12 cellular contexts compared by ENCODE assay signal in the genomic region with DNA sequence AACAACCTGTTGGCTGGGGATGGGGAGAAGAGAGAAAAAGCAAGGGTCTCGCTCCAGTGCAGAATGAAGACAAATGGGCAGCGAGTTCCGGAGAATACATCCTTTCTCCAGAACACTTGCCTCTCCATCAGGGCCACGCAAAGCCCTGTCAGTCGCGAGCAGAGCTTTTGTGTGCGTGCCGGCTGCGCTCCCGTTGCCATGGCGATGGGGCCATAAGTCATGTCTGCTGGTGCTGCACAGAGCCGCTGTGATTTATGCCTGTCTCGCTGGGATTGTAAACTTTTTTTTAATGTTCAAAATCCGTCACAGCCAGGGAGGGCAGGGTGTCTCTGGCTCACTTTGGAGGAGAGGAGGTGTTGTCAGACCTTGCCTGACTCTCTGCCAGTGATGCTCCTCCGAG.
DNase-seq lines count a peak whose midpoint lies in the region; ATAC-seq and TF ChIP-seq lines count a peak whose summit lies in the region.
"Had no signal": no experiment of that assay in that cellular context is flagged by ENCODE, and none has a peak within 500 bp of the region (broad histone marks: within the 10 kb centered on the region; RNA-seq: fewer than 3 reads in every experiment).

No MANE protein-coding gene starts in this region.

- no peaks in the 10 kb centered on the region for H3K9me3 ChIP-seq in GM23248 (ENCODE audit: low read depth)
- H3K9me3 ChIP-seq in right lobe of liver = no peaks in the 10 kb centered on the region
- H3K9me3 ChIP-seq: upper lobe of left lung had no signal

- no peak overlapping the region for H3K4me3 ChIP-seq in GM23248
- H3K4me3 ChIP-seq in right lobe of liver = no peak overlapping the region
- H3K4me3 ChIP-seq: upper lobe of left lung had no signal

- H3K27me3 ChIP-seq in GM23248 (replicated peaks; ENCODE audit: insufficient read depth) (0 out of 2 replicates have a peak, but pooled peaks cover 4% of the 10 kb centered on the region), right lobe of liver (no peaks in the 10 kb centered on the region)
- H3K27me3 ChIP-seq: upper lobe of left lung had no signal

- no peak overlapping the region for H3K4me2 ChIP-seq in GM23248 (ENCODE audit: unreplicated experiment)

- H3K4me1 ChIP-seq in GM23248 (ENCODE audit: insufficient read depth) (no peaks in the 10 kb centered on the region), right lobe of liver (no peaks in the 10 kb centered on the region)
- H3K4me1 ChIP-seq: parathyroid adenoma, upper lobe of left lung had no signal

- TF ChIP-seq CTCF in right lobe of liver (IDR thresholded peaks at IDR 0.05) = no peak

- H3F3A ChIP-seq in GM23248 (ENCODE audit: insufficient read depth) = no peaks in the 10 kb centered on the region

- no peak overlapping the region for H2AFZ ChIP-seq in GM23248
- H2AFZ ChIP-seq: parathyroid adenoma had no signal

- H4K20me1 ChIP-seq in GM23248 (ENCODE audit: insufficient read depth) = no peaks in the 10 kb centered on the region

- ATAC-seq in GM21381 (IDR thresholded peaks at IDR 0.05; ENCODE audit: unreplicated experiment) (no peak), right lobe of liver (no peak)
- ATAC-seq: left lobe of liver had no signal

- H3K27ac ChIP-seq in GM23248 (no peak overlapping the region), right lobe of liver (no peak overlapping the region)
- H3K27ac ChIP-seq: parathyroid adenoma, upper lobe of left lung had no signal

- H3K9me2 ChIP-seq in GM23248 (ENCODE audit: insufficient read depth) = no peaks in the 10 kb centered on the region

- no peaks in the 10 kb centered on the region for H3K36me3 ChIP-seq in GM23248 (ENCODE audit: low read depth)
- no peaks in the 10 kb centered on the region for H3K36me3 ChIP-seq in right lobe of liver
- H3K36me3 ChIP-seq: upper lobe of left lung had no signal

- TF ChIP-seq POLR2A in right lobe of liver (IDR thresholded peaks at IDR 0.05) = no peak

- DNase-seq in COR-L47 (lab: John Stamatoyannopoulos, UW) (peak; percentile 76), GM23248 (peak; percentile 13), RPMI7951 (ENCODE audit: low read depth) (peak; percentile 59), medulla oblongata (ENCODE audit: extremely low spot score) (peak; percentile 40), SKM-1 treated with dmso at 0.1 percent for 144 hours (lab: John Stamatoyannopoulos, UW; ENCODE audit: unreplicated experiment) (no peak), right lobe of liver (no peak)
- DNase-seq in stimulated activated CD4-positive, alpha-beta T cell treated with anti-CD3 and anti-CD28 coated beads, Interleukin-4, amount 100 ng/mL, for 4 hours = no peak
- DNase-seq: NCI-H2107, upper lobe of left lung had no signal

- H3K79me2 ChIP-seq in GM23248 (ENCODE audit: insufficient read depth) = no peaks in the 10 kb centered on the region
- H3K79me2 ChIP-seq: parathyroid adenoma had no signal

- 4 to 6% methylated on average over 15 of the region's 15 CpGs for WGBS in GM23248 (ENCODE audit: low coverage in 1 of 2, low lambda C conversion rate in 2 of 2, missing lambda C conversion rate in 2 of 2), 2 experiments
- WGBS in right lobe of liver (ENCODE audit: insufficient coverage, low coverage, low lambda C conversion rate, missing lambda C conversion rate) = 27% methylated on average over 9 of the region's 15 CpGs

- in situ Hi-C loops in GM23248 (cut with MboI) = no loop called here

- intact Hi-C loops in right lobe of liver (cut with DNase I) = no loop called here

- no peak overlapping the region for H3K9ac ChIP-seq in GM23248
- H3K9ac ChIP-seq: parathyroid adenoma had no signal

Comparison
In these comparisons a context has a peak if more than half of its experiments do, and no peak if none do; other contexts are left out.
1. DNase-seq: peak in COR-L47 (single experiment), GM23248 (single experiment), RPMI7951 (single experiment) and medulla oblongata (single experiment); none in SKM-1 treated with dmso at 0.1 percent for 144 hours (single experiment), stimulated activated CD4-positive, alpha-beta T cell treated with anti-CD3 and anti-CD28 coated beads, Interleukin-4, amount 100 ng/mL, for 4 hours (0 of 2) and right lobe of liver (0 of 3).